Comparison of ENCODE assay signal across 1 cellular context in the genomic region with DNA sequence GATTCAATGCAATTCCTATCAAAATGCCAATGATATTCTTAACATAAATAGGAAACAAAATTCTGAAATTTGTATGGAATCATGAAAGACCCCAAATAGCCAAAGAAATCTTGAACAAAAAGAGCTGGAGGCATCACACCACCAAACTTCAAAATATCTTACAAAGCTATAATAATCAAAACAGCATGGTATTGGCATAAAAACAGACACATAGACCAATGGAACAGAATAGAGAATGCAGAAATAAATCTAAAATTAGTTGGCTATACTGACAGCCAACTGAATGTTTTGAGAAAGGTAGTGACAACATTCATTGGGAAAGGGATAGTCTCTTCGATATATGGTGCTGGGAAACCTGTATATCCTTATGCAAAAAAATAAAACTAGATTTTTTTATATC.
A peak's percentile ranks its signal among the peaks of the same experiment; 100 is the strongest.
TF ChIP-seq lines count a peak whose summit lies in the region.

No MANE protein-coding gene starts in this region.

TF ChIP-seq in HEK293, 187 proteins besides CTCF, POLR2A, EP300 and RAD21 (continued from another document):
- TF ChIP-seq ZBTB10 (tag by site-specific recombination; IDR thresholded peaks at IDR 0.05) (no peak), ZNF248 (tag by site-specific recombination; IDR thresholded peaks at IDR 0.05) (no peak), TRIM28 (IDR thresholded peaks at IDR 0.05; ENCODE audit: borderline replicate concordance, low read length) (peak; percentile 73), ZBTB7A (tag by site-specific recombination; IDR thresholded peaks at IDR 0.05; ENCODE audit: low read depth) (no peak), ZNF266 (tag by site-specific recombination; IDR thresholded peaks at IDR 0.05; ENCODE audit: low read depth) (no peak), SETDB1 (IDR thresholded peaks at IDR 0.05; ENCODE audit: insufficient read length, low read length) (peak; percentile 93), ZNF37A (tag by site-specific recombination; IDR thresholded peaks at IDR 0.05) (no peak), ZNF600 (tag by site-specific recombination; IDR thresholded peaks at IDR 0.05) (no peak), ZNF449 (tag by site-specific recombination; IDR thresholded peaks at IDR 0.05) (no peak), KLF16 (tag by site-specific recombination; IDR thresholded peaks at IDR 0.05) (no peak), ZBTB20 (tag by site-specific recombination; IDR thresholded peaks at IDR 0.05) (no peak), SCRT1 (tag by site-specific recombination; IDR thresholded peaks at IDR 0.05; ENCODE audit: borderline replicate concordance) (no peak), ZNF133 (tag by site-specific recombination; IDR thresholded peaks at IDR 0.05) (no peak), ZNF501 (tag by site-specific recombination; IDR thresholded peaks at IDR 0.05) (no peak), ZNF596 (tag by site-specific recombination; IDR thresholded peaks at IDR 0.05) (no peak)
- TF ChIP-seq, protein P1, sequence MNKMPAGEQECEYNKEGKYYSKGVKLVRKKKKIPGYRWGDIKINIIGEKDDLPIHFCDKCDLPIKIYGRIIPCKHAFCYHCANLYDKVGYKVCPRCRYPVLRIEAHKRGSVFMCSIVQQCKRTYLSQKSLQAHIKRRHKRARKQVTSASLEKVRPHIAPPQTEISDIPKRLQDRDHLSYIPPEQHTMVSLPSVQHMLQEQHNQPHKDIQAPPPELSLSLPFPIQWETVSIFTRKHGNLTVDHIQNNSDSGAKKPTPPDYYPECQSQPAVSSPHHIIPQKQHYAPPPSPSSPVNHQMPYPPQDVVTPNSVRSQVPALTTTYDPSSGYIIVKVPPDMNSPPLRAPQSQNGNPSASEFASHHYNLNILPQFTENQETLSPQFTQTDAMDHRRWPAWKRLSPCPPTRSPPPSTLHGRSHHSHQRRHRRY (tag by site-specific recombination; IDR thresholded peaks at IDR 0.05): no peak
- TF ChIP-seq, protein P2, sequence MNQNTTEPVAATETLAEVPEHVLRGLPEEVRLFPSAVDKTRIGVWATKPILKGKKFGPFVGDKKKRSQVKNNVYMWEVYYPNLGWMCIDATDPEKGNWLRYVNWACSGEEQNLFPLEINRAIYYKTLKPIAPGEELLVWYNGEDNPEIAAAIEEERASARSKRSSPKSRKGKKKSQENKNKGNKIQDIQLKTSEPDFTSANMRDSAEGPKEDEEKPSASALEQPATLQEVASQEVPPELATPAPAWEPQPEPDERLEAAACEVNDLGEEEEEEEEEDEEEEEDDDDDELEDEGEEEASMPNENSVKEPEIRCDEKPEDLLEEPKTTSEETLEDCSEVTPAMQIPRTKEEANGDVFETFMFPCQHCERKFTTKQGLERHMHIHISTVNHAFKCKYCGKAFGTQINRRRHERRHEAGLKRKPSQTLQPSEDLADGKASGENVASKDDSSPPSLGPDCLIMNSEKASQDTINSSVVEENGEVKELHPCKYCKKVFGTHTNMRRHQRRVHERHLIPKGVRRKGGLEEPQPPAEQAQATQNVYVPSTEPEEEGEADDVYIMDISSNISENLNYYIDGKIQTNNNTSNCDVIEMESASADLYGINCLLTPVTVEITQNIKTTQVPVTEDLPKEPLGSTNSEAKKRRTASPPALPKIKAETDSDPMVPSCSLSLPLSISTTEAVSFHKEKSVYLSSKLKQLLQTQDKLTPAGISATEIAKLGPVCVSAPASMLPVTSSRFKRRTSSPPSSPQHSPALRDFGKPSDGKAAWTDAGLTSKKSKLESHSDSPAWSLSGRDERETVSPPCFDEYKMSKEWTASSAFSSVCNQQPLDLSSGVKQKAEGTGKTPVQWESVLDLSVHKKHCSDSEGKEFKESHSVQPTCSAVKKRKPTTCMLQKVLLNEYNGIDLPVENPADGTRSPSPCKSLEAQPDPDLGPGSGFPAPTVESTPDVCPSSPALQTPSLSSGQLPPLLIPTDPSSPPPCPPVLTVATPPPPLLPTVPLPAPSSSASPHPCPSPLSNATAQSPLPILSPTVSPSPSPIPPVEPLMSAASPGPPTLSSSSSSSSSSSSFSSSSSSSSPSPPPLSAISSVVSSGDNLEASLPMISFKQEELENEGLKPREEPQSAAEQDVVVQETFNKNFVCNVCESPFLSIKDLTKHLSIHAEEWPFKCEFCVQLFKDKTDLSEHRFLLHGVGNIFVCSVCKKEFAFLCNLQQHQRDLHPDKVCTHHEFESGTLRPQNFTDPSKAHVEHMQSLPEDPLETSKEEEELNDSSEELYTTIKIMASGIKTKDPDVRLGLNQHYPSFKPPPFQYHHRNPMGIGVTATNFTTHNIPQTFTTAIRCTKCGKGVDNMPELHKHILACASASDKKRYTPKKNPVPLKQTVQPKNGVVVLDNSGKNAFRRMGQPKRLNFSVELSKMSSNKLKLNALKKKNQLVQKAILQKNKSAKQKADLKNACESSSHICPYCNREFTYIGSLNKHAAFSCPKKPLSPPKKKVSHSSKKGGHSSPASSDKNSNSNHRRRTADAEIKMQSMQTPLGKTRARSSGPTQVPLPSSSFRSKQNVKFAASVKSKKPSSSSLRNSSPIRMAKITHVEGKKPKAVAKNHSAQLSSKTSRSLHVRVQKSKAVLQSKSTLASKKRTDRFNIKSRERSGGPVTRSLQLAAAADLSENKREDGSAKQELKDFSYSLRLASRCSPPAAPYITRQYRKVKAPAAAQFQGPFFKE (tag by site-specific recombination; IDR thresholded peaks at IDR 0.05; ENCODE audit: borderline replicate concordance): no peak
